8 cellular contexts compared by ENCODE assay signal in genomic region chr20:19975436-19975799, GRCh38. TPM values are rescaled to one million over a fixed set of nuclear protein-coding genes. Genes with fewer than 3 reads are reported as not detected.
DNase-seq lines count a peak whose midpoint lies in the region; ATAC-seq and TF ChIP-seq lines count a peak whose summit lies in the region.

No MANE protein-coding gene starts in this region.

- DNase-seq in SJCRH30 = peak; percentile 51 to 62
- no peak for DNase-seq in foreskin keratinocyte
- peak in 1 of 2 donors; percentile 60 for DNase-seq in psoas muscle
- no peak for DNase-seq in NOMO-1 treated with DMSO at 0.1 percent for 48 hours (lab: John Stamatoyannopoulos, UW; ENCODE audit: unreplicated experiment)
- no peak for DNase-seq in hippocampal formation (lab: John Stamatoyannopoulos, UW)
- DNase-seq in T-helper 1 cell = no peak

- H3K4me3 ChIP-seq in SJCRH30 (peak overlapping the region; percentile 66), psoas muscle (peak overlapping the region; percentile 64)

- intact Hi-C loops in psoas muscle (cut with DNase I) = no loop called here

- WGBS in psoas muscle, 3 donors = 7 to 19% (median 11%) methylated on average over 18 of the region's 18 CpGs

- TF ChIP-seq CTCF in C4-2B (conservative IDR thresholded peaks at IDR 0.05) (no peak), foreskin keratinocyte (conservative IDR thresholded peaks at IDR 0.05) (no peak), psoas muscle (IDR thresholded peaks at IDR 0.05) (no peak)

- H3K9me3 ChIP-seq in SJCRH30 (replicated peaks) (no peaks in the 10 kb centered on the region), psoas muscle (no peaks in the 10 kb centered on the region)

- H3K27me3 ChIP-seq in SJCRH30 (no peaks in the 10 kb centered on the region), foreskin keratinocyte (no peaks in the 10 kb centered on the region), psoas muscle (ENCODE audit: insufficient read depth in 3 of 3, low read length in 2 of 3) (no peaks in the 10 kb centered on the region)

- H3K36me3 ChIP-seq in SJCRH30 (no peaks in the 10 kb centered on the region; the same call in 1 of the 2 replicates), psoas muscle (ENCODE audit: insufficient read depth in 1 of 2, low read depth in 1 of 2) (peaks cover 0 to 21% of the 10 kb centered on the region in 2 donors)

- peak; percentile 14 for ATAC-seq in foreskin keratinocyte
- peak; percentile 9 to 22 (median 18) for ATAC-seq in psoas muscle
- no peak for ATAC-seq in HG03097 (IDR thresholded peaks at IDR 0.05; ENCODE audit: low FRiP score, unreplicated experiment)

- peaks cover 30% of the 10 kb centered on the region for H3K4me1 ChIP-seq in SJCRH30
- H3K4me1 ChIP-seq in foreskin keratinocyte = peaks cover 38% of the 10 kb centered on the region
- peaks cover 73% of the 10 kb centered on the region for H3K4me1 ChIP-seq in psoas muscle

- H3K27ac ChIP-seq in C4-2B = peak overlapping the region; percentile 79
- peak overlapping the region; percentile 82 for H3K27ac ChIP-seq in SJCRH30
- peak overlapping the region; percentile 84 for H3K27ac ChIP-seq in foreskin keratinocyte
- peak overlapping the region; percentile 91 for H3K27ac ChIP-seq in psoas muscle

RNA-seq across cellular contexts. Expression of gene NAA20, which starts 41.7 kb away (rescaled TPM):
- total RNA-seq in SJCRH30 (2014; rRNA removed; shearing (Covaris generic)) = 63.8 and 71.3 TPM in 2 replicates
- total RNA-seq in foreskin keratinocyte (110 and 118 TPM in 2 replicates), psoas muscle (100 to 1,000 TPM in 1 of 4 donors, 10 to 100 TPM in 3; 64.2 to 121 (median 89.5) TPM)
- polyA plus RNA-seq in foreskin keratinocyte (134 and 141 TPM in 2 replicates), psoas muscle (100 to 1,000 TPM in 2 of 3 donors, 10 to 100 TPM in 1; 95.4 to 114 (median 112) TPM)

Comparison
In these comparisons a context has a peak if more than half of its experiments do, and no peak if none do; other contexts are left out.
1. DNase-seq: peak in SJCRH30 (2 of 2); none in foreskin keratinocyte (0 of 2), NOMO-1 treated with DMSO at 0.1 percent for 48 hours (single experiment), hippocampal formation (0 of 2) and T-helper 1 cell (0 of 5).
2. Peak in every context shown above with its lines, with median percentiles within 50 percentile points of each other: H3K27ac ChIP-seq.